2 cellular contexts compared by ENCODE assay signal in genomic region chr4:149961876-149962597, GRCh38.
TF ChIP-seq lines count a peak whose summit lies in the region.

No MANE protein-coding gene starts in this region.

TF ChIP-seq in GM23338, 12 proteins besides CTCF, POLR2A, EP300 and RAD21:
- TF ChIP-seq REST (IDR thresholded peaks at IDR 0.05; ENCODE audit: unreplicated experiment) (no peak), ZNF114 (CRISPR knock-in tag; IDR thresholded peaks at IDR 0.05) (no peak), POLR2AphosphoS5 (IDR thresholded peaks at IDR 0.05; ENCODE audit: low read depth) (no peak), ETS1 (IDR thresholded peaks at IDR 0.05) (no peak), EZH2phosphoT487 (IDR thresholded peaks at IDR 0.05; ENCODE audit: unreplicated experiment) (no peak), CREB1 (CRISPR knock-in tag; IDR thresholded peaks at IDR 0.05; ENCODE audit: low read depth) (no peak), EZH2 (IDR thresholded peaks at IDR 0.05; ENCODE audit: low read depth, unreplicated experiment) (no peak), NANOG (IDR thresholded peaks at IDR 0.05; ENCODE audit: borderline replicate concordance) (no peak), ZNF331 (CRISPR knock-in tag; IDR thresholded peaks at IDR 0.05; ENCODE audit: low read depth) (no peak), STAT1 (IDR thresholded peaks at IDR 0.05; ENCODE audit: unreplicated experiment) (no peak), ZNF462 (CRISPR knock-in tag; IDR thresholded peaks at IDR 0.05) (no peak), JUNB (IDR thresholded peaks at IDR 0.05; ENCODE audit: unreplicated experiment) (no peak)
TF ChIP-seq in GM23338: peak in this region for 0.

TF ChIP-seq in SK-N-SH treated with all-trans-retinoic acid at 6 μM for 48 hours, 23 proteins besides CTCF, POLR2A, EP300 and RAD21 (continued from another document):
- TF ChIP-seq CSRNP3 (CRISPR knock-in tag; IDR thresholded peaks at IDR 0.05): no peak
- TF ChIP-seq ZFP3 (CRISPR knock-in tag; IDR thresholded peaks at IDR 0.05): no peak
- no peak for TF ChIP-seq POU6F1 (CRISPR knock-in tag; IDR thresholded peaks at IDR 0.05; ENCODE audit: borderline replicate concordance, low read depth)
- TF ChIP-seq CREB5 (CRISPR knock-in tag; IDR thresholded peaks at IDR 0.05; ENCODE audit: low read depth): no peak
- TF ChIP-seq ESRRG (CRISPR knock-in tag; IDR thresholded peaks at IDR 0.05): no peak
- no peak for TF ChIP-seq PATZ1 (CRISPR knock-in tag; IDR thresholded peaks at IDR 0.05; ENCODE audit: borderline replicate concordance)
- no peak for TF ChIP-seq ZNF70 (CRISPR knock-in tag; IDR thresholded peaks at IDR 0.05)
